ENCODE assay signal across 7 cellular contexts in genomic region chr11:118659314-118659939, GRCh38. TPM values are rescaled to one million over a fixed set of nuclear protein-coding genes. Genes with fewer than 3 reads are reported as not detected.
DNase-seq lines count a peak whose midpoint lies in the region; ATAC-seq and TF ChIP-seq lines count a peak whose summit lies in the region.

No MANE protein-coding gene starts in this region.

- H3K36me3 Mint-ChIP-seq in activated CD4-positive, alpha-beta T cell treated with anti-CD3 and anti-CD28 coated beads, Interleukin-2, amount 10 ng/mL, durations not matched to agents 24 days and 14 days (ENCODE audit: low read depth), result no peaks in the 10 kb centered on the region

- peak; percentile 93 for ATAC-seq in HG03354 (IDR thresholded peaks at IDR 0.05; ENCODE audit: poor library complexity, severe bottlenecking, unreplicated experiment)

- no peaks in the 10 kb centered on the region for H3K27me3 Mint-ChIP-seq in activated CD4-positive, alpha-beta T cell treated with anti-CD3 and anti-CD28 coated beads, Interleukin-2, amount 10 ng/mL, durations not matched to agents 24 days and 14 days

- in situ Hi-C loops in GM13977 (cut with MboI; ENCODE audit: low pct_unique_long_range_greater_than_20kb, low sequenced_read_pairs, unreplicated experiment), result no loop called here

- H3K4me3 ChIP-seq in choroid plexus epithelial cell (ENCODE audit: low read depth, low read length), result no peak overlapping the region

- DNase-seq in GM13977 (ENCODE audit: low spot score) (peak; percentile 92), NCI-H526 (lab: John Stamatoyannopoulos, UW) (peak; percentile 94 to 100), choroid plexus epithelial cell (ENCODE audit: low read depth) (peak; percentile 86), left kidney (ENCODE audit: low read depth, low spot score) (peak; percentile 96)
- DNase-seq in activated CD4-positive, alpha-beta T cell treated with anti-CD3 and anti-CD28 coated beads, Interleukin-2, amount 10 ng/mL, durations not matched to agents 24 days and 14 days, result peak; percentile 96
- DNase-seq in stimulated activated CD4-positive, alpha-beta T cell treated with anti-CD3 and anti-CD28 coated beads, Interleukin-2, amount 100 ng/mL, for 4 hours (ENCODE audit: low read depth), result peak; percentile 69

- H3K4me3 Mint-ChIP-seq in activated CD4-positive, alpha-beta T cell treated with anti-CD3 and anti-CD28 coated beads, Interleukin-2, amount 10 ng/mL, durations not matched to agents 24 days and 14 days, result no peak overlapping the region

- peaks cover 3% of the 10 kb centered on the region for H3K4me1 Mint-ChIP-seq in activated CD4-positive, alpha-beta T cell treated with anti-CD3 and anti-CD28 coated beads, Interleukin-2, amount 10 ng/mL, durations not matched to agents 24 days and 14 days

- peak; percentile 94 for TF ChIP-seq CTCF in GM13977 (IDR thresholded peaks at IDR 0.05; ENCODE audit: extremely low read depth, insufficient read depth, missing control alignments)
- TF ChIP-seq CTCF in choroid plexus epithelial cell (conservative IDR thresholded peaks at IDR 0.05; ENCODE audit: low read depth, low read length), result peak; percentile 88

- no peak overlapping the region for H3K27ac Mint-ChIP-seq in activated CD4-positive, alpha-beta T cell treated with anti-CD3 and anti-CD28 coated beads, Interleukin-2, amount 10 ng/mL, durations not matched to agents 24 days and 14 days

- intact Hi-C loops in activated CD4-positive, alpha-beta T cell treated with anti-CD3 and anti-CD28 coated beads, Interleukin-2, amount 10 ng/mL, durations not matched to agents 24 days and 14 days (cut with micrococcal nuclease), result loop anchor here (1.0 kb wide), 1 partner anchor 64 kb away; no protein-coding TSS in a partner anchor

- no peaks in the 10 kb centered on the region for H3K9me3 Mint-ChIP-seq in activated CD4-positive, alpha-beta T cell treated with anti-CD3 and anti-CD28 coated beads, Interleukin-2, amount 10 ng/mL, durations not matched to agents 24 days and 14 days

RNA-seq across cellular contexts. Expression of gene TREH, which starts 20.0 kb away (rescaled TPM):
- total RNA-seq in activated CD4-positive, alpha-beta T cell treated with anti-CD3 and anti-CD28 coated beads, Interleukin-2, amount 10 ng/mL, durations not matched to agents 24 days and 14 days, result not detected in 2 replicates

RNA-seq across cellular contexts. Expression of gene PHLDB1, which starts 52.0 kb away (rescaled TPM):
- 1.3 and 1.7 TPM in 2 replicates for total RNA-seq in activated CD4-positive, alpha-beta T cell treated with anti-CD3 and anti-CD28 coated beads, Interleukin-2, amount 10 ng/mL, durations not matched to agents 24 days and 14 days
